ENCODE assay signal across 24 cellular contexts in the genomic region with DNA sequence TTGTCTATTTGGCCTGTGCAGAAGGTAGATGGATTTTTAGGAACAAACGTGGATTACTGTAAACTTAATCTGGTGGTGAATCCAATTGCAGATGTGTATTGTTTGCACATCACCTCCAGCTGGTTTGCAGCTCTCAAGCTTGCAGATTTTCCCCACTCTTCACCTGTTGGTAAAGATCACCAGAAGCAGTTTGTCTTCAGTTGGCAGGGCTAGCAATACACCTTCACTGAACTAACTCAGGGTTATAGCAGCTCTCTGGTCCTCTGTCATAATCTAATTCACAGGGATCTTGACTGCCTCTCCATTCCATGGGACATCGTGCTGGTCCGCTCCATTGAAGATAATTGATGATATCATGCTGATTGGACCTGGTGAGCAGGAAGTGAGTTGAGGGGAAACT.
"Had no signal": no experiment of that assay in that cellular context is flagged by ENCODE, and none has a peak within 500 bp of the region (broad histone marks: within the 10 kb centered on the region; RNA-seq: fewer than 3 reads in every experiment).

No MANE protein-coding gene starts in this region.

- H3K9me3 Mint-ChIP-seq: dendritic cell treated with granulocyte-macrophage colony-stimulating factor and Interleukin-4, amounts not matched to agents 40 ng/mL and 50 ng/mL, for 4 days; effector memory CD8-positive, alpha-beta T cell had no signal

- H3K36me3 ChIP-seq: colonic mucosa, esophagus muscularis mucosa, esophagus squamous epithelium, gastrocnemius medialis, gastroesophageal sphincter, heart left ventricle, heart right ventricle had no signal

- H3K4me3 ChIP-seq: colonic mucosa, coronary artery, dorsolateral prefrontal cortex, esophagus muscularis mucosa, esophagus squamous epithelium, gastrocnemius medialis, gastroesophageal sphincter, heart left ventricle, heart right ventricle, hepatocyte had no signal

- H3K27me3 Mint-ChIP-seq: dendritic cell treated with granulocyte-macrophage colony-stimulating factor and Interleukin-4, amounts not matched to agents 40 ng/mL and 50 ng/mL, for 4 days had no signal

- ATAC-seq: effector memory CD8-positive, alpha-beta T cell; gastrocnemius medialis; gastroesophageal sphincter; heart left ventricle; heart right ventricle had no signal

- H2AFZ ChIP-seq: hepatocyte had no signal

- DNase-seq: colonic mucosa; cortex of kidney; dermis blood vessel endothelial cell; dorsolateral prefrontal cortex; effector CD4-positive, alpha-beta T cell; effector CD8-positive, alpha-beta T cell; effector memory CD4-positive, alpha-beta T cell; effector memory CD8-positive, alpha-beta T cell; endodermal cell; erythroblast; esophagus squamous epithelium; foreskin fibroblast; foreskin melanocyte; gastrocnemius medialis; glutamatergic neuron; head of caudate nucleus; heart left ventricle; heart right ventricle had no signal

- H3K9me3 ChIP-seq: colonic mucosa, esophagus muscularis mucosa, esophagus squamous epithelium, gastrocnemius medialis, gastroesophageal sphincter, heart left ventricle, heart right ventricle had no signal

- H3K4me3 Mint-ChIP-seq: dendritic cell treated with granulocyte-macrophage colony-stimulating factor and Interleukin-4, amounts not matched to agents 40 ng/mL and 50 ng/mL, for 4 days; effector memory CD8-positive, alpha-beta T cell; endodermal cell had no signal

- H3K4me2 ChIP-seq: hepatocyte had no signal

- H3K79me2 ChIP-seq: hepatocyte had no signal

- H3K27ac ChIP-seq: colonic mucosa, coronary artery, dorsolateral prefrontal cortex, esophagus muscularis mucosa, esophagus squamous epithelium, foreskin keratinocyte, gastrocnemius medialis, gastroesophageal sphincter, heart left ventricle, heart right ventricle, hepatocyte had no signal

- H3K27ac Mint-ChIP-seq: dendritic cell treated with granulocyte-macrophage colony-stimulating factor and Interleukin-4, amounts not matched to agents 40 ng/mL and 50 ng/mL, for 4 days; effector memory CD8-positive, alpha-beta T cell; endodermal cell had no signal

- H3K27me3 ChIP-seq: colonic mucosa, dorsolateral prefrontal cortex, esophagus muscularis mucosa, esophagus squamous epithelium, foreskin keratinocyte, gastrocnemius medialis, gastroesophageal sphincter, heart left ventricle, heart right ventricle, hepatocyte had no signal

- H3K4me1 ChIP-seq: colonic mucosa, esophagus muscularis mucosa, esophagus squamous epithelium, gastrocnemius medialis, heart left ventricle had no signal
